Comparison of ENCODE assay signal across 2 cellular contexts in the genomic region with DNA sequence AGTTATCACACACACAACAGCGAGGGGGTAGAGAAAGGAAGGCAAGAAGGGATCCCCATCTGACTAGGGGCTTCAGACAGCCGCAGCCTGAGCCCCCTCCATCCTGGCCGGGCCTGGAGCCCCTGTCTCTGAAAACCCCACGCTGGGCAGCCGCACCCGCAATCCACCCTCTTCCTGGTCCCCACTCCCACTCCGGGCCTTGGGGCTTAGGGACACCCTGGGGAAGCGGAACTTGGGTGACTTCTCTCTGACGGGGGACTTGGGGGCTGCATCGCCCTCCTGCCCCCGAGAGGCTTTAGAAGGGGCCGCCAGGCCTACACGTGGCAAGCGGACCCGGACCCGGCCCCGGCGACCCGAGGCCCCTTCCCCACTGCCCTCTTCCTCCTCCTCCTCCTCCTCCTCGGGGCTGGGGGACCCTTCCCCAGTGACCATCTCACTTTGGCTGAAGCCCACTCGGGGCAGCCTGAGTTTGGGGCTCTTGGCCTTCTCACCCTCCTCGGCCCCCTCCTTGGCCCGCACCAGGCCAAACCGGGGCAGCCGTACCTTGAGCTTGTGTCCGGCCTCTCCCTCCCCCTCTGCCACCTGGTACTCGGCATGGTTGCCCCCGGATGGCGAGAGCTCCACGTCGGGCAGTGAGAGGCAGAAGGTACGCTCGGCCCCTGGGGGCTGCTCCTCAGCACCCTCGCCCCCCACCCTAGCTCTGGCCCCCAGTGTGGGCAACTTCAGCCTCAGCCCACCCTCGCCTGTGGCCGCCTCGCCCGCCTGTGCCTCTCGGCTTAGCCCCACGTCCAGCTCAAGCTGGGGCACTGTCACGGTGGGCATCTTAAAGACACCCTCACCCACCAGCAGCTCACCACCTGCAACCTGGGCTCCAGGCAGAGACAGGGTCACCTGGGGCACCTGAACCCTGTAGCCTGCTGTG.
TF ChIP-seq lines count a peak whose summit lies in the region.

No MANE protein-coding gene starts in this region.

TF ChIP-seq in IMR-90, 13 proteins besides CTCF, POLR2A, EP300 and RAD21:
- TF ChIP-seq, protein P1, sequence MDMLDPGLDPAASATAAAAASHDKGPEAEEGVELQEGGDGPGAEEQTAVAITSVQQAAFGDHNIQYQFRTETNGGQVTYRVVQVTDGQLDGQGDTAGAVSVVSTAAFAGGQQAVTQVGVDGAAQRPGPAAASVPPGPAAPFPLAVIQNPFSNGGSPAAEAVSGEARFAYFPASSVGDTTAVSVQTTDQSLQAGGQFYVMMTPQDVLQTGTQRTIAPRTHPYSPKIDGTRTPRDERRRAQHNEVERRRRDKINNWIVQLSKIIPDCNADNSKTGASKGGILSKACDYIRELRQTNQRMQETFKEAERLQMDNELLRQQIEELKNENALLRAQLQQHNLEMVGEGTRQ (IDR thresholded peaks at IDR 0.05; ENCODE audit: low read depth, low read length), result no peak
- TF ChIP-seq NFE2L2 (IDR thresholded peaks at IDR 0.05; ENCODE audit: low read depth, low read length) (no peak), MAFK (IDR thresholded peaks at IDR 0.05; ENCODE audit: low read depth, low read length) (no peak), MAZ (IDR thresholded peaks at IDR 0.05; ENCODE audit: borderline replicate concordance, low read depth, low read length) (no peak), CHD1 (IDR thresholded peaks at IDR 0.05; ENCODE audit: low read depth, low read length) (no peak), FOS (IDR thresholded peaks at IDR 0.05; ENCODE audit: low read depth, low read length) (no peak), RFX5 (IDR thresholded peaks at IDR 0.05; ENCODE audit: low read depth, low read length) (no peak), BHLHE40 (IDR thresholded peaks at IDR 0.05; ENCODE audit: low read depth, low read length) (no peak), SMC3 (IDR thresholded peaks at IDR 0.05; ENCODE audit: low read depth, low read length) (no peak)
TF ChIP-seq in IMR-90: peak in this region for 0.

TF ChIP-seq in H1, 55 proteins besides CTCF, POLR2A, EP300 and RAD21:
- TF ChIP-seq SP4 (IDR thresholded peaks at IDR 0.05; ENCODE audit: low read length), result no peak
- TF ChIP-seq SIRT6 (IDR thresholded peaks at IDR 0.05; ENCODE audit: low read length), result no peak
- TF ChIP-seq, protein P2, sequence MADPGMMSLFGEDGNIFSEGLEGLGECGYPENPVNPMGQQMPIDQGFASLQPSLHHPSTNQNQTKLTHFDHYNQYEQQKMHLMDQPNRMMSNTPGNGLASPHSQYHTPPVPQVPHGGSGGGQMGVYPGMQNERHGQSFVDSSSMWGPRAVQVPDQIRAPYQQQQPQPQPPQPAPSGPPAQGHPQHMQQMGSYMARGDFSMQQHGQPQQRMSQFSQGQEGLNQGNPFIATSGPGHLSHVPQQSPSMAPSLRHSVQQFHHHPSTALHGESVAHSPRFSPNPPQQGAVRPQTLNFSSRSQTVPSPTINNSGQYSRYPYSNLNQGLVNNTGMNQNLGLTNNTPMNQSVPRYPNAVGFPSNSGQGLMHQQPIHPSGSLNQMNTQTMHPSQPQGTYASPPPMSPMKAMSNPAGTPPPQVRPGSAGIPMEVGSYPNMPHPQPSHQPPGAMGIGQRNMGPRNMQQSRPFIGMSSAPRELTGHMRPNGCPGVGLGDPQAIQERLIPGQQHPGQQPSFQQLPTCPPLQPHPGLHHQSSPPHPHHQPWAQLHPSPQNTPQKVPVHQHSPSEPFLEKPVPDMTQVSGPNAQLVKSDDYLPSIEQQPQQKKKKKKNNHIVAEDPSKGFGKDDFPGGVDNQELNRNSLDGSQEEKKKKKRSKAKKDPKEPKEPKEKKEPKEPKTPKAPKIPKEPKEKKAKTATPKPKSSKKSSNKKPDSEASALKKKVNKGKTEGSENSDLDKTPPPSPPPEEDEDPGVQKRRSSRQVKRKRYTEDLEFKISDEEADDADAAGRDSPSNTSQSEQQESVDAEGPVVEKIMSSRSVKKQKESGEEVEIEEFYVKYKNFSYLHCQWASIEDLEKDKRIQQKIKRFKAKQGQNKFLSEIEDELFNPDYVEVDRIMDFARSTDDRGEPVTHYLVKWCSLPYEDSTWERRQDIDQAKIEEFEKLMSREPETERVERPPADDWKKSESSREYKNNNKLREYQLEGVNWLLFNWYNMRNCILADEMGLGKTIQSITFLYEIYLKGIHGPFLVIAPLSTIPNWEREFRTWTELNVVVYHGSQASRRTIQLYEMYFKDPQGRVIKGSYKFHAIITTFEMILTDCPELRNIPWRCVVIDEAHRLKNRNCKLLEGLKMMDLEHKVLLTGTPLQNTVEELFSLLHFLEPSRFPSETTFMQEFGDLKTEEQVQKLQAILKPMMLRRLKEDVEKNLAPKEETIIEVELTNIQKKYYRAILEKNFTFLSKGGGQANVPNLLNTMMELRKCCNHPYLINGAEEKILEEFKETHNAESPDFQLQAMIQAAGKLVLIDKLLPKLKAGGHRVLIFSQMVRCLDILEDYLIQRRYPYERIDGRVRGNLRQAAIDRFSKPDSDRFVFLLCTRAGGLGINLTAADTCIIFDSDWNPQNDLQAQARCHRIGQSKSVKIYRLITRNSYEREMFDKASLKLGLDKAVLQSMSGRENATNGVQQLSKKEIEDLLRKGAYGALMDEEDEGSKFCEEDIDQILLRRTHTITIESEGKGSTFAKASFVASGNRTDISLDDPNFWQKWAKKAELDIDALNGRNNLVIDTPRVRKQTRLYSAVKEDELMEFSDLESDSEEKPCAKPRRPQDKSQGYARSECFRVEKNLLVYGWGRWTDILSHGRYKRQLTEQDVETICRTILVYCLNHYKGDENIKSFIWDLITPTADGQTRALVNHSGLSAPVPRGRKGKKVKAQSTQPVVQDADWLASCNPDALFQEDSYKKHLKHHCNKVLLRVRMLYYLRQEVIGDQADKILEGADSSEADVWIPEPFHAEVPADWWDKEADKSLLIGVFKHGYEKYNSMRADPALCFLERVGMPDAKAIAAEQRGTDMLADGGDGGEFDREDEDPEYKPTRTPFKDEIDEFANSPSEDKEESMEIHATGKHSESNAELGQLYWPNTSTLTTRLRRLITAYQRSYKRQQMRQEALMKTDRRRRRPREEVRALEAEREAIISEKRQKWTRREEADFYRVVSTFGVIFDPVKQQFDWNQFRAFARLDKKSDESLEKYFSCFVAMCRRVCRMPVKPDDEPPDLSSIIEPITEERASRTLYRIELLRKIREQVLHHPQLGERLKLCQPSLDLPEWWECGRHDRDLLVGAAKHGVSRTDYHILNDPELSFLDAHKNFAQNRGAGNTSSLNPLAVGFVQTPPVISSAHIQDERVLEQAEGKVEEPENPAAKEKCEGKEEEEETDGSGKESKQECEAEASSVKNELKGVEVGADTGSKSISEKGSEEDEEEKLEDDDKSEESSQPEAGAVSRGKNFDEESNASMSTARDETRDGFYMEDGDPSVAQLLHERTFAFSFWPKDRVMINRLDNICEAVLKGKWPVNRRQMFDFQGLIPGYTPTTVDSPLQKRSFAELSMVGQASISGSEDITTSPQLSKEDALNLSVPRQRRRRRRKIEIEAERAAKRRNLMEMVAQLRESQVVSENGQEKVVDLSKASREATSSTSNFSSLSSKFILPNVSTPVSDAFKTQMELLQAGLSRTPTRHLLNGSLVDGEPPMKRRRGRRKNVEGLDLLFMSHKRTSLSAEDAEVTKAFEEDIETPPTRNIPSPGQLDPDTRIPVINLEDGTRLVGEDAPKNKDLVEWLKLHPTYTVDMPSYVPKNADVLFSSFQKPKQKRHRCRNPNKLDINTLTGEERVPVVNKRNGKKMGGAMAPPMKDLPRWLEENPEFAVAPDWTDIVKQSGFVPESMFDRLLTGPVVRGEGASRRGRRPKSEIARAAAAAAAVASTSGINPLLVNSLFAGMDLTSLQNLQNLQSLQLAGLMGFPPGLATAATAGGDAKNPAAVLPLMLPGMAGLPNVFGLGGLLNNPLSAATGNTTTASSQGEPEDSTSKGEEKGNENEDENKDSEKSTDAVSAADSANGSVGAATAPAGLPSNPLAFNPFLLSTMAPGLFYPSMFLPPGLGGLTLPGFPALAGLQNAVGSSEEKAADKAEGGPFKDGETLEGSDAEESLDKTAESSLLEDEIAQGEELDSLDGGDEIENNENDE (IDR thresholded peaks at IDR 0.05; ENCODE audit: insufficient replicate concordance, low read length), result no peak
- TF ChIP-seq HDAC2 (IDR thresholded peaks at IDR 0.05; ENCODE audit: borderline replicate concordance in 1 of 2, low read depth in 2 of 2, low read length in 2 of 2), result no peak
- TF ChIP-seq PHF8 (conservative IDR thresholded peaks at IDR 0.05; ENCODE audit: low read depth, low read length), result no peak
- no peak for TF ChIP-seq EGR1 (IDR thresholded peaks at IDR 0.05; ENCODE audit: borderline replicate concordance, low read depth, low read length)
- TF ChIP-seq CHD1 (IDR thresholded peaks at IDR 0.05; ENCODE audit: low read depth, low read length), result no peak
- TF ChIP-seq CEBPB (IDR thresholded peaks at IDR 0.05; ENCODE audit: low read depth, low read length), result no peak
- TF ChIP-seq TAF7 (optimal IDR thresholded peaks at IDR 0.05; ENCODE audit: borderline replicate concordance, low read depth, low read length), result no peak
- no peak for TF ChIP-seq HDAC6 (IDR thresholded peaks at IDR 0.05; ENCODE audit: low read depth, low read length)
- TF ChIP-seq TCF12 (IDR thresholded peaks at IDR 0.05; ENCODE audit: low read depth, low read length), result no peak
- TF ChIP-seq RXRA (IDR thresholded peaks at IDR 0.05; ENCODE audit: insufficient read depth, low read depth, low read length), result no peak
- no peak for TF ChIP-seq EZH2 (IDR thresholded peaks at IDR 0.05; ENCODE audit: low read depth, low read length, severe bottlenecking)
- no peak for TF ChIP-seq CTBP2 (IDR thresholded peaks at IDR 0.05; ENCODE audit: borderline replicate concordance, insufficient read depth, insufficient read length, low read length)
- TF ChIP-seq NANOG (IDR thresholded peaks at IDR 0.05; ENCODE audit: insufficient read depth, low read depth, low read length, poor library complexity, severe bottlenecking), result no peak
- TF ChIP-seq, protein P3, sequence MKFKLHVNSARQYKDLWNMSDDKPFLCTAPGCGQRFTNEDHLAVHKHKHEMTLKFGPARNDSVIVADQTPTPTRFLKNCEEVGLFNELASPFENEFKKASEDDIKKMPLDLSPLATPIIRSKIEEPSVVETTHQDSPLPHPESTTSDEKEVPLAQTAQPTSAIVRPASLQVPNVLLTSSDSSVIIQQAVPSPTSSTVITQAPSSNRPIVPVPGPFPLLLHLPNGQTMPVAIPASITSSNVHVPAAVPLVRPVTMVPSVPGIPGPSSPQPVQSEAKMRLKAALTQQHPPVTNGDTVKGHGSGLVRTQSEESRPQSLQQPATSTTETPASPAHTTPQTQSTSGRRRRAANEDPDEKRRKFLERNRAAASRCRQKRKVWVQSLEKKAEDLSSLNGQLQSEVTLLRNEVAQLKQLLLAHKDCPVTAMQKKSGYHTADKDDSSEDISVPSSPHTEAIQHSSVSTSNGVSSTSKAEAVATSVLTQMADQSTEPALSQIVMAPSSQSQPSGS (IDR thresholded peaks at IDR 0.05; ENCODE audit: low read length), result no peak
